Comparison of ENCODE assay signal across 21 cellular contexts in the genomic region with DNA sequence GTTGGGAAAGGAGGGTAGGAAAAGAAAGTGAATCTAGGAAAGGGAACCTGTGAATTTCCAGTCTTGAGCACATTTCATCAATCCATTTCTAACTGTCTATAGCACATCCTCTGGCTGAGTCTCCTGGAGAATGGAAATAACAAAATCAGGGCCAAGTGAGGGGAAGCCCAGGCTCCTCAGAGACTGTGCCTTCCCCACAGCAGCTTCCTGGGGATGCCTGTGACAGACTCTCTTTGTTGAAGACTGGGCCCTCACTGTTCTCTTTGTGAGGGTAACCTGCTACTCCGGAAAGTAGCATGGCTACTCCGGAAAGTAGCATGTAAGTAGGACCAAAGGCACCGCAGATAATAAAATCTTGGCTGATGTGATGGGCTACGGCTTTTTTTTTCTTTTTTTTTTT. TPM values are rescaled to one million over a fixed set of nuclear protein-coding genes. Genes with fewer than 3 reads are reported as not detected.
DNase-seq lines count a peak whose midpoint lies in the region; ATAC-seq lines count a peak whose summit lies in the region.
"Had no signal": no experiment of that assay in that cellular context is flagged by ENCODE, and none has a peak within 500 bp of the region (broad histone marks: within the 10 kb centered on the region; RNA-seq: fewer than 3 reads in every experiment).

No MANE protein-coding gene starts in this region.

- POLR2A ChIA-PET in activated CD4-positive, alpha-beta memory T cell treated with anti-CD3 and anti-CD28 coated beads, Interleukin-2, amount 10 ng/mL, durations not matched to agents 7 days and 5 days (lab: Charles Lee): no interaction called here

- H3K36me3 Mint-ChIP-seq in central memory CD8-positive, alpha-beta T cell (ENCODE audit: insufficient read depth): peaks cover 40% of the 10 kb centered on the region
- peaks cover 18% of the 10 kb centered on the region for H3K36me3 Mint-ChIP-seq in activated CD4-positive, alpha-beta memory T cell treated with anti-CD3 and anti-CD28 coated beads, Interleukin-2, amount 10 ng/mL, durations not matched to agents 7 days and 5 days (ENCODE audit: low read depth)

- H3K27me3 Mint-ChIP-seq in central memory CD8-positive, alpha-beta T cell: no peaks in the 10 kb centered on the region
- H3K27me3 Mint-ChIP-seq in activated CD4-positive, alpha-beta memory T cell treated with anti-CD3 and anti-CD28 coated beads, Interleukin-2, amount 10 ng/mL, durations not matched to agents 7 days and 5 days: no peaks in the 10 kb centered on the region
- H3K27me3 Mint-ChIP-seq: activated CD4-positive, alpha-beta memory T cell treated with anti-CD3 and anti-CD28 coated beads for 36 hours; memory B cell had no signal

- no peak overlapping the region for H3K4me3 ChIP-seq in SK-N-MC
- H3K4me3 ChIP-seq in mesodermal cell (ENCODE audit: extremely low read depth, insufficient read depth, low read length, poor library complexity, severe bottlenecking): no peak overlapping the region
- H3K4me3 ChIP-seq: heart left ventricle, upper lobe of right lung had no signal

- H3K9me3 Mint-ChIP-seq in central memory CD8-positive, alpha-beta T cell: no peaks in the 10 kb centered on the region
- no peaks in the 10 kb centered on the region for H3K9me3 Mint-ChIP-seq in activated CD4-positive, alpha-beta memory T cell treated with anti-CD3 and anti-CD28 coated beads, Interleukin-2, amount 10 ng/mL, durations not matched to agents 7 days and 5 days
- H3K9me3 Mint-ChIP-seq: activated CD4-positive, alpha-beta memory T cell treated with anti-CD3 and anti-CD28 coated beads for 36 hours; memory B cell had no signal

- WGBS in mesodermal cell (ENCODE audit: insufficient coverage in 2 of 2), 2 experiments: 91 to 100% methylated on average over 1 to 4 of the region's 4 CpGs

- CTCF ChIA-PET in activated CD4-positive, alpha-beta memory T cell treated with anti-CD3 and anti-CD28 coated beads, Interleukin-2, amount 10 ng/mL, durations not matched to agents 7 days and 5 days (lab: Charles Lee): no interaction called here

- H3K9ac ChIP-seq in SK-N-MC (ENCODE audit: insufficient read length): no peak overlapping the region

- peak overlapping the region; percentile 91 for H3K27ac Mint-ChIP-seq in central memory CD8-positive, alpha-beta T cell (ENCODE audit: low read depth)
- H3K27ac Mint-ChIP-seq in activated CD4-positive, alpha-beta memory T cell treated with anti-CD3 and anti-CD28 coated beads, Interleukin-2, amount 10 ng/mL, durations not matched to agents 7 days and 5 days: no peak overlapping the region
- H3K27ac Mint-ChIP-seq: activated CD4-positive, alpha-beta memory T cell treated with anti-CD3 and anti-CD28 coated beads for 36 hours; memory B cell had no signal

- no peak overlapping the region for H3K4me3 Mint-ChIP-seq in central memory CD8-positive, alpha-beta T cell
- H3K4me3 Mint-ChIP-seq in activated CD4-positive, alpha-beta memory T cell treated with anti-CD3 and anti-CD28 coated beads, Interleukin-2, amount 10 ng/mL, durations not matched to agents 7 days and 5 days: no peak overlapping the region
- H3K4me3 Mint-ChIP-seq: activated CD4-positive, alpha-beta memory T cell treated with anti-CD3 and anti-CD28 coated beads for 36 hours; memory B cell had no signal

- H3K9me3 ChIP-seq in SK-N-MC (ENCODE audit: low read depth, low read length) (no peaks in the 10 kb centered on the region), mesodermal cell (ENCODE audit: control insufficient read depth, low read length) (no peaks in the 10 kb centered on the region)
- H3K9me3 ChIP-seq: heart left ventricle, upper lobe of right lung had no signal

- peaks cover 53% of the 10 kb centered on the region for H3K36me3 ChIP-seq in SK-N-MC (ENCODE audit: insufficient read depth, low read length)
- peaks cover 86% of the 10 kb centered on the region for H3K36me3 ChIP-seq in mesodermal cell (ENCODE audit: control insufficient read depth, insufficient read depth, low read length)

- H3K4me1 Mint-ChIP-seq in central memory CD8-positive, alpha-beta T cell: no peaks in the 10 kb centered on the region
- H3K4me1 Mint-ChIP-seq in activated CD4-positive, alpha-beta memory T cell treated with anti-CD3 and anti-CD28 coated beads, Interleukin-2, amount 10 ng/mL, durations not matched to agents 7 days and 5 days: peaks cover 2% of the 10 kb centered on the region
- H3K4me1 Mint-ChIP-seq: memory B cell had no signal

- H3K27ac ChIP-seq in SK-N-MC (0 out of 2 replicates have a peak overlapping the region, but pooled peaks have one; percentile 31), mesodermal cell (ENCODE audit: low read depth, low read length, severe bottlenecking) (peak overlapping the region; percentile 10), substantia nigra (ENCODE audit: low read depth, low read length, poor library complexity, severe bottlenecking) (peak overlapping the region; percentile 61)
- H3K27ac ChIP-seq: heart left ventricle, upper lobe of right lung had no signal

- ATAC-seq in central memory CD8-positive, alpha-beta T cell (replicated peaks; ENCODE audit: extremely low read depth, poor library complexity, severe bottlenecking): no peak
- no peak for ATAC-seq in HG03442 (IDR thresholded peaks at IDR 0.05; ENCODE audit: unreplicated experiment)
- ATAC-seq: upper lobe of right lung had no signal

- no peaks in the 10 kb centered on the region for H3K4me1 ChIP-seq in mesodermal cell (ENCODE audit: control insufficient read depth, insufficient read depth, low read length, poor library complexity, severe bottlenecking)
- H3K4me1 ChIP-seq: upper lobe of right lung had no signal

- no peak for DNase-seq in SK-N-MC (ENCODE audit: low read depth, low spot score)
- no peak for DNase-seq in central memory CD8-positive, alpha-beta T cell (ENCODE audit: low spot score in 2 of 2)
- DNase-seq in substantia nigra (lab: John Stamatoyannopoulos, UW): peak in 26 of 49 donors; percentile 3 to 72 (median 30)
- no peak for DNase-seq in activated CD4-positive, alpha-beta memory T cell treated with anti-CD3 and anti-CD28 coated beads, Interleukin-2, amount 10 ng/mL, durations not matched to agents 7 days and 5 days
- DNase-seq in NCI-H2107 treated with DMSO at 0.1 percent for 48 hours (lab: John Stamatoyannopoulos, UW; ENCODE audit: unreplicated experiment): no peak
- DNase-seq: activated CD4-positive, alpha-beta memory T cell treated with anti-CD3 and anti-CD28 coated beads for 36 hours; activated CD4-positive, CD25-positive, alpha-beta regulatory T cell treated with anti-CD3 and anti-CD28 coated beads, Interleukin-2, amount 50 U/mL, for 72 hours; activated effector memory CD4-positive, alpha-beta T cell treated with Interleukin-2 at 50 U/mL for 16 hours; effector memory CD4-positive, alpha-beta T cell; erythroblast; heart left ventricle; MV-4-11; NCI-H1436 treated with DMSO at 0.1 percent for 48 hours; NCI-H446 treated with DMSO at 0.1 percent for 48 hours; occipital lobe; RPMI8226; stimulated activated CD4-positive, alpha-beta T cell treated with anti-CD3 and anti-CD28 coated beads, Interleukin-2, amount 100 ng/mL, for 24 hours; upper lobe of right lung had no signal

RNA-seq across cellular contexts. Expression of a gene that starts 22.6 kb away (rescaled TPM):
- 0.59 TPM for polyA plus RNA-seq in mesodermal cell (2013, experiment 1 of 2)
- polyA plus RNA-seq in mesodermal cell (2013, experiment 2 of 2): 0.51 TPM
- under 1 TPM; 0.30 to 0.40 TPM for total RNA-seq in activated CD4-positive, alpha-beta memory T cell treated with anti-CD3 and anti-CD28 coated beads, Interleukin-2, amount 10 ng/mL, durations not matched to agents 7 days and 5 days

Comparison
In these comparisons a context has a peak if more than half of its experiments do, and no peak if none do; other contexts are left out.
1. DNase-seq: peak in substantia nigra (26 of 49); none in SK-N-MC (single experiment), central memory CD8-positive, alpha-beta T cell (0 of 2), activated CD4-positive, alpha-beta memory T cell treated with anti-CD3 and anti-CD28 coated beads, Interleukin-2, amount 10 ng/mL, durations not matched to agents 7 days and 5 days (single experiment) and NCI-H2107 treated with DMSO at 0.1 percent for 48 hours (single experiment).
2. H3K27ac ChIP-seq: peak in every context shown above with its lines; median percentile 61 in substantia nigra; 31 in SK-N-MC; 10 in mesodermal cell.